In genomic region chr10:95289921-95290421, GRCh38 we compare ENCODE assay signal across 1 cellular context.
TF ChIP-seq lines count a peak whose summit lies in the region.

No MANE protein-coding gene starts in this region.

TF ChIP-seq in K562, 482 proteins besides CTCF, POLR2A, EP300 and RAD21 (continued from another document):
- TF ChIP-seq, protein P1, sequence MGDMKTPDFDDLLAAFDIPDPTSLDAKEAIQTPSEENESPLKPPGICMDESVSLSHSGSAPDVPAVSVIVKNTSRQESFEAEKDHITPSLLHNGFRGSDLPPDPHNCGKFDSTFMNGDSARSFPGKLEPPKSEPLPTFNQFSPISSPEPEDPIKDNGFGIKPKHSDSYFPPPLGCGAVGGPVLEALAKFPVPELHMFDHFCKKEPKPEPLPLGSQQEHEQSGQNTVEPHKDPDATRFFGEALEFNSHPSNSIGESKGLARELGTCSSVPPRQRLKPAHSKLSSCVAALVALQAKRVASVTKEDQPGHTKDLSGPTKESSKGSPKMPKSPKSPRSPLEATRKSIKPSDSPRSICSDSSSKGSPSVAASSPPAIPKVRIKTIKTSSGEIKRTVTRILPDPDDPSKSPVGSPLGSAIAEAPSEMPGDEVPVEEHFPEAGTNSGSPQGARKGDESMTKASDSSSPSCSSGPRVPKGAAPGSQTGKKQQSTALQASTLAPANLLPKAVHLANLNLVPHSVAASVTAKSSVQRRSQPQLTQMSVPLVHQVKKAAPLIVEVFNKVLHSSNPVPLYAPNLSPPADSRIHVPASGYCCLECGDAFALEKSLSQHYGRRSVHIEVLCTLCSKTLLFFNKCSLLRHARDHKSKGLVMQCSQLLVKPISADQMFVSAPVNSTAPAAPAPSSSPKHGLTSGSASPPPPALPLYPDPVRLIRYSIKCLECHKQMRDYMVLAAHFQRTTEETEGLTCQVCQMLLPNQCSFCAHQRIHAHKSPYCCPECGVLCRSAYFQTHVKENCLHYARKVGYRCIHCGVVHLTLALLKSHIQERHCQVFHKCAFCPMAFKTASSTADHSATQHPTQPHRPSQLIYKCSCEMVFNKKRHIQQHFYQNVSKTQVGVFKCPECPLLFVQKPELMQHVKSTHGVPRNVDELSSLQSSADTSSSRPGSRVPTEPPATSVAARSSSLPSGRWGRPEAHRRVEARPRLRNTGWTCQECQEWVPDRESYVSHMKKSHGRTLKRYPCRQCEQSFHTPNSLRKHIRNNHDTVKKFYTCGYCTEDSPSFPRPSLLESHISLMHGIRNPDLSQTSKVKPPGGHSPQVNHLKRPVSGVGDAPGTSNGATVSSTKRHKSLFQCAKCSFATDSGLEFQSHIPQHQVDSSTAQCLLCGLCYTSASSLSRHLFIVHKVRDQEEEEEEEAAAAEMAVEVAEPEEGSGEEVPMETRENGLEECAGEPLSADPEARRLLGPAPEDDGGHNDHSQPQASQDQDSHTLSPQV (IDR thresholded peaks at IDR 0.05) = no peak
- no peak for TF ChIP-seq FOXJ2 (tag; IDR thresholded peaks at IDR 0.05)
- no peak for TF ChIP-seq CREM (IDR thresholded peaks at IDR 0.05; ENCODE audit: low read depth)
- TF ChIP-seq ZNF778 (CRISPR knock-in tag; IDR thresholded peaks at IDR 0.05) = no peak
- no peak for TF ChIP-seq ZNF217 (CRISPR knock-in tag; IDR thresholded peaks at IDR 0.05)
- TF ChIP-seq, protein P2, sequence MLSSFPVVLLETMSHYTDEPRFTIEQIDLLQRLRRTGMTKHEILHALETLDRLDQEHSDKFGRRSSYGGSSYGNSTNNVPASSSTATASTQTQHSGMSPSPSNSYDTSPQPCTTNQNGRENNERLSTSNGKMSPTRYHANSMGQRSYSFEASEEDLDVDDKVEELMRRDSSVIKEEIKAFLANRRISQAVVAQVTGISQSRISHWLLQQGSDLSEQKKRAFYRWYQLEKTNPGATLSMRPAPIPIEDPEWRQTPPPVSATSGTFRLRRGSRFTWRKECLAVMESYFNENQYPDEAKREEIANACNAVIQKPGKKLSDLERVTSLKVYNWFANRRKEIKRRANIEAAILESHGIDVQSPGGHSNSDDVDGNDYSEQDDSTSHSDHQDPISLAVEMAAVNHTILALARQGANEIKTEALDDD (IDR thresholded peaks at IDR 0.05) = no peak
- TF ChIP-seq ZNF282 (CRISPR knock-in tag; IDR thresholded peaks at IDR 0.05) = no peak
